Comparison of ENCODE assay signal across 8 cellular contexts in the genomic region with DNA sequence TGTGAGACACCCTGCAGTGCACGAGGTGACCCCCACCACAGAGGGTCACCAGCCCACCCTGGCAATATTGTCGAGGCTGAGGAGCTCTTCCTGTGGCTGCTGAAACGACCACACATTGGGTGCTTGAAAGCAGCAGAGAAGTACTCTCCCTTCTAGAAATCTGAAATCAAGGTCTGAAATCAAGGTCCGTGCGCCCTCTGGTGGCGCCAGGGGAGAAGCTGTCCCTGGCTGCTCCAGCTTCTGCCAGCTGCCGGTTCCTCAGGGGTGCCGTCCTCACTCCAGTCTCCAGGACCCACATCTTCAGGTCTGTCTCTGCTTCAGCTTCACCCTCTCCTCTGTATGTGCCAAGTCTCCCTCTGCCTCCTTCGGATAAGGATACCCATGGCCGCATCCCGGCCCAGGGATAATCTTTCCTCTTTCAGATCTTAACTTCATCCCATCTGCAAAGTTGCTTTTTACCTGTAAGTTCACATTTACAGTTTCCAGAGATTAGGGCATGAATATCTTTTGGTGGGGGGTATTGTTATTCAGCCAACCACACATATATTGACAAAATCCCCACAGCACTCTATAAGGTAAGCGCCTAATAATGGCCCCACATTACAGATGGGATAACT.
A peak's percentile ranks its signal among the peaks of the same experiment; 100 is the strongest.
DNase-seq lines count a peak whose midpoint lies in the region; ATAC-seq and TF ChIP-seq lines count a peak whose summit lies in the region.

No MANE protein-coding gene starts in this region.

- H3K23ac ChIP-seq in IMR-90 (ENCODE audit: low read depth, low read length): no peak overlapping the region

- H3K9ac ChIP-seq in IMR-90 (ENCODE audit: low read depth, low read length): no peak overlapping the region
- H3K9ac ChIP-seq in PC-3 (ENCODE audit: low read length): no peak overlapping the region

- peak; percentile 63 for TF ChIP-seq RAD21 in IMR-90 (IDR thresholded peaks at IDR 0.05; ENCODE audit: low read length)

- no peaks in the 10 kb centered on the region for H3K79me1 ChIP-seq in IMR-90 (ENCODE audit: low read depth in 1 of 2, low read length in 2 of 2)

- POLR2A ChIA-PET in IMR-90 (lab: Charles Lee; ENCODE audit: unreplicated experiment): no interaction called here
- POLR2A ChIA-PET in PC-3 (lab: Charles Lee; ENCODE audit: unreplicated experiment): interaction anchor here (0.7 kb wide), 1 partner anchor 9 kb away, joined by 3 read pairs; no protein-coding TSS in a partner anchor

- CTCF ChIA-PET in IMR-90 (lab: Yijun Ruan, JAX): interaction anchor here (0.6 to 1.6 kb wide), 9 partner anchors 9 to 371 kb away, joined by 3 to 7 read pairs (median 5); no protein-coding TSS in a partner anchor
- CTCF ChIA-PET in PC-3 (lab: Charles Lee): interaction anchor here (0.6 to 0.9 kb wide), 3 partner anchors 10 to 48 kb away, joined by 3 to 4 read pairs (median 4); no protein-coding TSS in a partner anchor

- H3K14ac ChIP-seq in IMR-90 (replicated peaks; ENCODE audit: low read depth, low read length): no peak overlapping the region

- no peak overlapping the region for H2BK15ac ChIP-seq in IMR-90 (ENCODE audit: low read depth, low read length)

- H3K4me1 Mint-ChIP-seq in natural killer cell treated with Interleukin-12 subunit alpha and Interleukin-12 subunit beta and Interleukin-15 and Interleukin-18, amount 100 ng/mL, for 72 hours (ENCODE audit: low read depth in 2 of 2): peaks cover 0 to 3% of the 10 kb centered on the region in 2 donors

- H3K4me1 ChIP-seq in IMR-90 (ENCODE audit: control insufficient read depth, insufficient read depth, low read length) (no peaks in the 10 kb centered on the region), PC-3 (ENCODE audit: insufficient read depth, low read length) (no peaks in the 10 kb centered on the region), esophagus squamous epithelium (peaks cover 0 to 7% (median 0%) of the 10 kb centered on the region in 3 donors)

- WGBS in IMR-90 (ENCODE audit: extremely low coverage in 2 of 2, insufficient read length in 1 of 2), 2 experiments: 0% methylated on average over 4 of the region's 12 CpGs; no CpG with 5 or more reads in 1 of the 2 experiments
- WGBS in esophagus squamous epithelium, 2 donors: 14 to 22% methylated on average over 6 to 12 of the region's 12 CpGs

- no peak overlapping the region for H2BK120ac ChIP-seq in IMR-90 (ENCODE audit: low read depth, low read length)

- H3K9me2 ChIP-seq in PC-3 (replicated peaks; ENCODE audit: low read length): no peaks in the 10 kb centered on the region

- no peak overlapping the region for H4K91ac ChIP-seq in IMR-90 (ENCODE audit: insufficient read depth, low read depth, low read length)

- H3K27ac Mint-ChIP-seq in natural killer cell treated with Interleukin-12 subunit alpha and Interleukin-12 subunit beta and Interleukin-15 and Interleukin-18, amount 100 ng/mL, for 72 hours: no peak overlapping the region

- no peaks in the 10 kb centered on the region for H4K20me1 ChIP-seq in IMR-90 (ENCODE audit: insufficient read depth, low read length)
- H4K20me1 ChIP-seq in PC-3 (ENCODE audit: low read length): no peaks in the 10 kb centered on the region

- DNase-seq in DMS153 treated with DMSO at 0.1 percent for 48 hours (lab: John Stamatoyannopoulos, UW; ENCODE audit: unreplicated experiment) (peak; percentile 26), IMR-90 (peak; percentile 53), PC-3 (peak; percentile 74), esophagus squamous epithelium (lab: John Stamatoyannopoulos, UW) (no peak)
- DNase-seq in activated T-cell treated with anti-CD3 and anti-CD28 coated beads, Interleukin-2, amount 50 U/mL, for 1 hour: peak; percentile 70
- peak; percentile 68 for DNase-seq in natural killer cell treated with Interleukin-12 subunit alpha and Interleukin-12 subunit beta and Interleukin-15 and Interleukin-18, amount 100 ng/mL, for 72 hours (ENCODE audit: low spot score)
- peak; percentile 44 for DNase-seq in stimulated activated naive CD4-positive, alpha-beta T cell treated with Interleukin-2 at 50 U/mL for 16 hours (lab: John Stamatoyannopoulos, UW)

- no peak overlapping the region for H4K5ac ChIP-seq in IMR-90 (ENCODE audit: low read depth, low read length)

- peak overlapping the region; percentile 78 for H2AK9ac ChIP-seq in IMR-90 (replicated peaks; ENCODE audit: low read depth, low read length, poor library complexity)

- no peak overlapping the region for H3K18ac ChIP-seq in IMR-90 (ENCODE audit: low read depth, low read length)

- TF ChIP-seq POLR2A in IMR-90 (IDR thresholded peaks at IDR 0.05; ENCODE audit: low read depth, low read length) (no peak), esophagus squamous epithelium (IDR thresholded peaks at IDR 0.05) (no peak)

- no peaks in the 10 kb centered on the region for H3F3A ChIP-seq in PC-3 (ENCODE audit: low read length, unreplicated experiment)

- ATAC-seq in IMR-90 (ENCODE audit: low read depth): peak; percentile 89
- peak; percentile 96 for ATAC-seq in PC-3
- peak; percentile 57 to 62 for ATAC-seq in natural killer cell treated with Interleukin-12 subunit alpha and Interleukin-12 subunit beta and Interleukin-15 and Interleukin-18, amount 100 ng/mL, for 72 hours
- ATAC-seq in HG03354 (IDR thresholded peaks at IDR 0.05; ENCODE audit: poor library complexity, severe bottlenecking, unreplicated experiment): no peak

- no peak overlapping the region for H3K4ac ChIP-seq in IMR-90 (ENCODE audit: low read depth, low read length)

- no peak overlapping the region for H3K56ac ChIP-seq in IMR-90 (ENCODE audit: extremely low read depth, insufficient read depth, low read length)

- intact Hi-C loops in IMR-90 (cut with micrococcal nuclease): loop anchor here (1.0 to 10.0 kb wide), 4 partner anchors 273 to 626 kb away; no protein-coding TSS in a partner anchor
- intact Hi-C loops in PC-3 (cut with micrococcal nuclease): loop anchor here (2.0 kb wide), 1 partner anchor 625 kb away; no protein-coding TSS in a partner anchor
- intact Hi-C loops in esophagus squamous epithelium (cut with DNase I): no loop called here

- H3K9me3 ChIP-seq in IMR-90 (ENCODE audit: control insufficient read depth, insufficient read depth, low read length) (no peaks in the 10 kb centered on the region), PC-3 (ENCODE audit: low read length) (0 out of 2 replicates have a peak, but pooled peaks cover 5% of the 10 kb centered on the region), esophagus squamous epithelium (peaks cover 0 to 7% (median 0%) of the 10 kb centered on the region in 3 donors)

- H3K79me2 ChIP-seq in PC-3 (ENCODE audit: low read length): no peaks in the 10 kb centered on the region

- H4K8ac ChIP-seq in IMR-90 (ENCODE audit: low read depth in 2 of 2, low read length in 2 of 2): no peak overlapping the region

- peaks cover 26 to 27% of the 10 kb centered on the region in 2 donors for H3K27me3 Mint-ChIP-seq in natural killer cell treated with Interleukin-12 subunit alpha and Interleukin-12 subunit beta and Interleukin-15 and Interleukin-18, amount 100 ng/mL, for 72 hours

- no peaks in the 10 kb centered on the region for H3K36me3 Mint-ChIP-seq in natural killer cell treated with Interleukin-12 subunit alpha and Interleukin-12 subunit beta and Interleukin-15 and Interleukin-18, amount 100 ng/mL, for 72 hours

- H3K27ac ChIP-seq in IMR-90 (ENCODE audit: insufficient read depth, low read length) (no peak overlapping the region), PC-3 (ENCODE audit: low read length) (no peak overlapping the region), esophagus squamous epithelium (no peak overlapping the region)

- in situ Hi-C loops in IMR-90 (cut with MboI; ENCODE audit: low sequenced_read_pairs): loop anchor here (10.0 kb wide), 1 partner anchor 631 kb away; no protein-coding TSS in a partner anchor

- H3K36me3 ChIP-seq in IMR-90 (ENCODE audit: control insufficient read depth, insufficient read depth, low read length): no peaks in the 10 kb centered on the region
- H3K36me3 ChIP-seq in PC-3 (ENCODE audit: low read depth, low read length): no peaks in the 10 kb centered on the region
- no peaks in the 10 kb centered on the region for H3K36me3 ChIP-seq in esophagus squamous epithelium

- H3K9me1 ChIP-seq in IMR-90 (ENCODE audit: insufficient read depth, low read length): no peaks in the 10 kb centered on the region

- TF ChIP-seq CTCF in IMR-90 (conservative IDR thresholded peaks at IDR 0.05; ENCODE audit: low read depth, low read length) (peak; percentile 79), PC-3 (conservative IDR thresholded peaks at IDR 0.05; ENCODE audit: low read depth, low read length) (peak; percentile 93), esophagus squamous epithelium (IDR thresholded peaks at IDR 0.05) (peak; percentile 53 to 84 (median 72))

- no TSS peak for BruUV-seq in IMR-90 (replicated peaks; lab: Mats Ljungman, UMichigan)
- no TSS peak for BruUV-seq in PC-3 (replicated peaks; lab: Mats Ljungman, UMichigan)

- H2BK5ac ChIP-seq in IMR-90 (ENCODE audit: low read depth, low read length, poor library complexity, severe bottlenecking): no peak overlapping the region

- H3K4me3 Mint-ChIP-seq in natural killer cell treated with Interleukin-12 subunit alpha and Interleukin-12 subunit beta and Interleukin-15 and Interleukin-18, amount 100 ng/mL, for 72 hours: no peak overlapping the region

- H3K27me3 ChIP-seq in IMR-90 (ENCODE audit: control insufficient read depth, insufficient read depth, low read length): no peaks in the 10 kb centered on the region
- peaks cover 52% of the 10 kb centered on the region for H3K27me3 ChIP-seq in PC-3 (ENCODE audit: low read length)
- peaks cover 0 to 78% (median 2%) of the 10 kb centered on the region in 4 donors for H3K27me3 ChIP-seq in esophagus squamous epithelium

- H2BK20ac ChIP-seq in IMR-90 (ENCODE audit: low read depth, low read length): no peak overlapping the region

- no peak overlapping the region for H3K4me2 ChIP-seq in IMR-90 (ENCODE audit: low read depth, low read length)
- H3K4me2 ChIP-seq in PC-3 (ENCODE audit: low read length): no peak overlapping the region

- dilution Hi-C loops in IMR-90 (cut with HindIII; ENCODE audit: low sequenced_read_pairs, unreplicated experiment): no loop called here

- H3K9me3 Mint-ChIP-seq in natural killer cell treated with Interleukin-12 subunit alpha and Interleukin-12 subunit beta and Interleukin-15 and Interleukin-18, amount 100 ng/mL, for 72 hours: no peaks in the 10 kb centered on the region

- H2AK5ac ChIP-seq in IMR-90 (ENCODE audit: low read depth, low read length): no peak overlapping the region

- H2AFZ ChIP-seq in IMR-90 (replicated peaks; ENCODE audit: low read length, poor library complexity): peak overlapping the region; percentile 76
- H2AFZ ChIP-seq in PC-3 (ENCODE audit: low read length): no peak overlapping the region

- H3K4me3 ChIP-seq in IMR-90 (ENCODE audit: insufficient read depth, low read depth, low read length): no peak overlapping the region
- no peak overlapping the region for H3K4me3 ChIP-seq in PC-3 (ENCODE audit: low read length)
- H3K4me3 ChIP-seq in esophagus squamous epithelium: no peak overlapping the region
